Comparison of ENCODE assay signal across 8 cellular contexts in genomic region chr16:53745753-53746258, GRCh38. TPM values are rescaled to one million over a fixed set of nuclear protein-coding genes. Genes with fewer than 3 reads are reported as not detected.
DNase-seq lines count a peak whose midpoint lies in the region; TF ChIP-seq lines count a peak whose summit lies in the region.
"Had no signal": no experiment of that assay in that cellular context is flagged by ENCODE, and none has a peak within 500 bp of the region (broad histone marks: within the 10 kb centered on the region; RNA-seq: fewer than 3 reads in every experiment).

No MANE protein-coding gene starts in this region.

- H3F3A ChIP-seq in GM23248 (ENCODE audit: insufficient read depth), result peaks cover 45% of the 10 kb centered on the region

- H3K27ac Mint-ChIP-seq in activated T-helper 1 cell treated with anti-CD3 and anti-CD28 coated beads, Interleukin-12 subunit alpha, Interleukin-12 subunit beta, Interleukin-2, Interleukin-4 antibody, amounts not matched to agents 30 ng/mL and 10 ng/mL and 1 ng/mL, durations not matched to agents 14 hours and 24 hours and 36 hours, result no peak overlapping the region

- no peak overlapping the region for H2BK12ac ChIP-seq in trophoblast cell (ENCODE audit: low read length)

- no peak overlapping the region for H2AK5ac ChIP-seq in trophoblast cell (ENCODE audit: low read length)

- H3K9me3 ChIP-seq in GM23248 (ENCODE audit: low read depth) (no peaks in the 10 kb centered on the region), trophoblast cell (ENCODE audit: insufficient read depth, low read depth, low read length) (no peaks in the 10 kb centered on the region), transverse colon (no peaks in the 10 kb centered on the region)

- H3K18ac ChIP-seq in trophoblast cell (ENCODE audit: low read length), result no peak overlapping the region

- no peaks in the 10 kb centered on the region for H4K20me1 ChIP-seq in GM23248 (ENCODE audit: insufficient read depth)

- H3K79me1 ChIP-seq in trophoblast cell (ENCODE audit: low read length), result no peaks in the 10 kb centered on the region

- intact Hi-C loops in activated T-helper 1 cell treated with anti-CD3 and anti-CD28 coated beads, Interleukin-12 subunit alpha, Interleukin-12 subunit beta, Interleukin-2, Interleukin-4 antibody, amounts not matched to agents 30 ng/mL and 10 ng/mL and 1 ng/mL, durations not matched to agents 14 hours and 24 hours and 36 hours (cut with micrococcal nuclease), result loop anchor here (2.0 to 10.0 kb wide), 4 partner anchors 19 to 691 kb away; partner anchors contain the start of genes CHD9, CHD9NB and FTO
- intact Hi-C loops in transverse colon (cut with DNase I; ENCODE audit: low total_unique reads), result no loop called here

- H3K23ac ChIP-seq in trophoblast cell (ENCODE audit: low read length), result no peak overlapping the region

- no peaks in the 10 kb centered on the region for H3K27me3 Mint-ChIP-seq in activated T-helper 1 cell treated with anti-CD3 and anti-CD28 coated beads, Interleukin-12 subunit alpha, Interleukin-12 subunit beta, Interleukin-2, Interleukin-4 antibody, amounts not matched to agents 30 ng/mL and 10 ng/mL and 1 ng/mL, durations not matched to agents 14 hours and 24 hours and 36 hours (ENCODE audit: insufficient read depth)

- TF ChIP-seq POLR2A in transverse colon (IDR thresholded peaks at IDR 0.05), result no peak

- TF ChIP-seq CTCF in cardiac fibroblast (IDR thresholded peaks at IDR 0.05; ENCODE audit: low read depth, low read length) (peak; percentile 41), transverse colon (IDR thresholded peaks at IDR 0.05) (peak in 2 of 5 experiments; percentile 34 to 41)

- H3K4me2 ChIP-seq in GM23248 (ENCODE audit: unreplicated experiment), result peak overlapping the region; percentile 73
- no peak overlapping the region for H3K4me2 ChIP-seq in trophoblast cell (ENCODE audit: low read length)

- H2AFZ ChIP-seq in GM23248, result no peak overlapping the region
- no peak overlapping the region for H2AFZ ChIP-seq in trophoblast cell (ENCODE audit: insufficient read depth, low read length, poor library complexity)

- H3K9ac ChIP-seq in GM23248, result peak overlapping the region; percentile 65
- H3K9ac ChIP-seq in trophoblast cell (ENCODE audit: low read length), result no peak overlapping the region

- H3K4ac ChIP-seq in trophoblast cell (ENCODE audit: low read depth, low read length), result no peak overlapping the region

- no peaks in the 10 kb centered on the region for H3K9me2 ChIP-seq in GM23248 (ENCODE audit: insufficient read depth)

- DNase-seq in GM23248 (peak; percentile 84), NCI-H69 (lab: John Stamatoyannopoulos, UW) (peak; percentile 21), cardiac fibroblast (ENCODE audit: low read depth in 2 of 2) (peak; percentile 31 to 68), trophoblast cell (peak; percentile 14 to 66), transverse colon (no peak), nucleus accumbens (lab: John Stamatoyannopoulos, UW) (no peak)
- DNase-seq in activated T-helper 1 cell treated with anti-CD3 and anti-CD28 coated beads, Interleukin-12 subunit alpha, Interleukin-12 subunit beta, Interleukin-2, Interleukin-4 antibody, amounts not matched to agents 30 ng/mL and 10 ng/mL and 1 ng/mL, durations not matched to agents 14 hours and 24 hours and 36 hours (ENCODE audit: low spot score), result no peak
- DNase-seq: activated T-cell treated with anti-CD3 and anti-CD28 coated beads, Interleukin-2, amount 50 U/mL, for 48 hours had no signal

- WGBS in GM23248 (ENCODE audit: low coverage in 1 of 2, low lambda C conversion rate in 2 of 2, missing lambda C conversion rate in 2 of 2), 2 experiments, result 24 to 26% methylated on average over 4 of the region's 4 CpGs
- WGBS in trophoblast cell (ENCODE audit: extremely low coverage, insufficient coverage, insufficient read length), result no CpG with 5 or more reads among the region's 4 CpGs
- 56 to 75% methylated on average over 2 to 4 of the region's 4 CpGs for whole genome bisulfite sequencing in transverse colon (ENCODE audit: low coverage in 1 of 2), 2 donors

- no peak overlapping the region for H2BK5ac ChIP-seq in trophoblast cell (ENCODE audit: low read depth, low read length, poor library complexity)

- no peak overlapping the region for H4K12ac ChIP-seq in trophoblast cell (ENCODE audit: low read depth, low read length)

- H3K27me3 ChIP-seq in GM23248 (replicated peaks; ENCODE audit: insufficient read depth) (no peaks in the 10 kb centered on the region), trophoblast cell (ENCODE audit: insufficient read depth, low read length) (no peaks in the 10 kb centered on the region), transverse colon (no peaks in the 10 kb centered on the region)

- peaks cover 27% of the 10 kb centered on the region for H3K4me1 Mint-ChIP-seq in activated T-helper 1 cell treated with anti-CD3 and anti-CD28 coated beads, Interleukin-12 subunit alpha, Interleukin-12 subunit beta, Interleukin-2, Interleukin-4 antibody, amounts not matched to agents 30 ng/mL and 10 ng/mL and 1 ng/mL, durations not matched to agents 14 hours and 24 hours and 36 hours (ENCODE audit: low read depth)

- H3K9me3 Mint-ChIP-seq in activated T-helper 1 cell treated with anti-CD3 and anti-CD28 coated beads, Interleukin-12 subunit alpha, Interleukin-12 subunit beta, Interleukin-2, Interleukin-4 antibody, amounts not matched to agents 30 ng/mL and 10 ng/mL and 1 ng/mL, durations not matched to agents 14 hours and 24 hours and 36 hours, result peaks cover 4% of the 10 kb centered on the region

- no peak overlapping the region for H4K91ac ChIP-seq in trophoblast cell (ENCODE audit: low read depth, low read length)

- peaks cover 80% of the 10 kb centered on the region for H3K79me2 ChIP-seq in GM23248 (ENCODE audit: insufficient read depth)
- H3K79me2 ChIP-seq in trophoblast cell (ENCODE audit: control insufficient read depth, insufficient read depth, low read length, poor library complexity), result no peaks in the 10 kb centered on the region

- H3K36me3 Mint-ChIP-seq in activated T-helper 1 cell treated with anti-CD3 and anti-CD28 coated beads, Interleukin-12 subunit alpha, Interleukin-12 subunit beta, Interleukin-2, Interleukin-4 antibody, amounts not matched to agents 30 ng/mL and 10 ng/mL and 1 ng/mL, durations not matched to agents 14 hours and 24 hours and 36 hours (ENCODE audit: low read depth), result no peaks in the 10 kb centered on the region

- in situ Hi-C loops in GM23248 (cut with MboI) (no loop called here), transverse colon (cut with MboI; ENCODE audit: low pct_ligation_motif_present in 1 of 4, low pct_unique_long_range_greater_than_20kb in 1 of 4, low sequenced_read_pairs in 3 of 4) (no loop called here)

- H2BK120ac ChIP-seq in trophoblast cell (ENCODE audit: insufficient read depth, low read length, poor library complexity), result no peak overlapping the region

- TF ChIP-seq EP300 in transverse colon (IDR thresholded peaks at IDR 0.05; ENCODE audit: low read depth), result no peak

- no peak overlapping the region for H3K14ac ChIP-seq in trophoblast cell (ENCODE audit: low read length)

- H3K4me3 Mint-ChIP-seq in activated T-helper 1 cell treated with anti-CD3 and anti-CD28 coated beads, Interleukin-12 subunit alpha, Interleukin-12 subunit beta, Interleukin-2, Interleukin-4 antibody, amounts not matched to agents 30 ng/mL and 10 ng/mL and 1 ng/mL, durations not matched to agents 14 hours and 24 hours and 36 hours, result no peak overlapping the region

- H3K36me3 ChIP-seq in GM23248 (ENCODE audit: low read depth) (no peaks in the 10 kb centered on the region), trophoblast cell (ENCODE audit: control insufficient read depth in 1 of 2, insufficient read depth in 2 of 2, low read length in 2 of 2) (no peaks in the 10 kb centered on the region), transverse colon (no peaks in the 10 kb centered on the region)

- H3K4me1 ChIP-seq in GM23248 (ENCODE audit: insufficient read depth) (peaks cover 41% of the 10 kb centered on the region), trophoblast cell (ENCODE audit: control insufficient read depth in 1 of 2, insufficient read depth in 2 of 2, low read length in 2 of 2) (no peaks in the 10 kb centered on the region), transverse colon (peaks cover 6 to 32% (median 16%) of the 10 kb centered on the region in 4 donors)

- peak overlapping the region; percentile 26 for H3K4me3 ChIP-seq in GM23248
- no peak overlapping the region for H3K4me3 ChIP-seq in cardiac fibroblast (replicated peaks in 1 of 2; ENCODE audit: low read depth in 2 of 2, low read length in 2 of 2)
- no peak overlapping the region for H3K4me3 ChIP-seq in trophoblast cell (ENCODE audit: low read depth, low read length)
- H3K4me3 ChIP-seq in transverse colon, result no peak overlapping the region

- no peak overlapping the region for H4K8ac ChIP-seq in trophoblast cell (ENCODE audit: low read depth, low read length)

- H3K27ac ChIP-seq in GM23248 (peak overlapping the region; percentile 92), trophoblast cell (ENCODE audit: low read depth, low read length) (no peak overlapping the region), transverse colon (peak overlapping the region in 1 of 4 donors; percentile 10)

RNA-seq across cellular contexts. Expression of gene FTO, which starts 41.9 kb away (rescaled TPM):
- 99.2 and 118 TPM in 2 replicates for total RNA-seq in GM23248 (2014; rRNA removed; shearing (Covaris generic))
- polyA plus RNA-seq in GM23248 (2016; fragmentation: Nextera tagmentation; extraction: Ambion mirVana), result 84.2 and 85.3 TPM in 2 replicates
- 36.4 and 40.5 TPM in 2 replicates for polyA plus RNA-seq in trophoblast cell (2013)
- total RNA-seq in activated T-helper 1 cell treated with anti-CD3 and anti-CD28 coated beads, Interleukin-12 subunit alpha, Interleukin-12 subunit beta, Interleukin-2, Interleukin-4 antibody, amounts not matched to agents 30 ng/mL and 10 ng/mL and 1 ng/mL, durations not matched to agents 14 hours and 24 hours and 36 hours, result 56.4 and 63.0 TPM in 2 replicates
- total RNA-seq in transverse colon, result 10 to 100 TPM; 21.3 to 50.5 (median 40.8) TPM

RNA-seq across cellular contexts. Expression of gene RPGRIP1L, which starts 42.1 kb away (rescaled TPM):
- total RNA-seq in GM23248 (2014; rRNA removed; shearing (Covaris generic)), result 16.3 and 19.0 TPM in 2 replicates
- polyA plus RNA-seq in GM23248 (2016; fragmentation: Nextera tagmentation; extraction: Ambion mirVana), result 16.8 and 17.6 TPM in 2 replicates
- polyA plus RNA-seq in trophoblast cell (2013), result 6.7 and 7.3 TPM in 2 replicates
- 9.3 and 10.9 TPM in 2 replicates for total RNA-seq in activated T-helper 1 cell treated with anti-CD3 and anti-CD28 coated beads, Interleukin-12 subunit alpha, Interleukin-12 subunit beta, Interleukin-2, Interleukin-4 antibody, amounts not matched to agents 30 ng/mL and 10 ng/mL and 1 ng/mL, durations not matched to agents 14 hours and 24 hours and 36 hours
- total RNA-seq in transverse colon, result 1 to 10 TPM; 1.6 to 5.6 (median 2.1) TPM

Comparison
In these comparisons a context has a peak if more than half of its experiments do, and no peak if none do; other contexts are left out.
1. DNase-seq: peak in GM23248 (single experiment), NCI-H69 (single experiment), cardiac fibroblast (2 of 2) and trophoblast cell (2 of 2); none in activated T-helper 1 cell treated with anti-CD3 and anti-CD28 coated beads, Interleukin-12 subunit alpha, Interleukin-12 subunit beta, Interleukin-2, Interleukin-4 antibody, amounts not matched to agents 30 ng/mL and 10 ng/mL and 1 ng/mL, durations not matched to agents 14 hours and 24 hours and 36 hours (single experiment), transverse colon (single experiment) and nucleus accumbens (0 of 56).